Comparison of ENCODE assay signal across 9 cellular contexts in genomic region chr11:56783448-56784041, GRCh38. TPM values are rescaled to one million over a fixed set of nuclear protein-coding genes. Genes with fewer than 3 reads are reported as not detected.
A peak's percentile ranks its signal among the peaks of the same experiment; 100 is the strongest.
DNase-seq lines count a peak whose midpoint lies in the region; ATAC-seq, FAIRE-seq and TF ChIP-seq lines count a peak whose summit lies in the region.
"Had no signal": no experiment of that assay in that cellular context is flagged by ENCODE, and none has a peak within 500 bp of the region (broad histone marks: within the 10 kb centered on the region; RNA-seq: fewer than 3 reads in every experiment).

No MANE protein-coding gene starts in this region.

- intact Hi-C loops in upper lobe of right lung (cut with DNase I) = no loop called here

- TF ChIP-seq CTCF in AG09309 (IDR thresholded peaks at IDR 0.05; ENCODE audit: control insufficient read depth, insufficient read depth, low read depth, low read length, missing control alignments) (peak; percentile 45), upper lobe of right lung (IDR thresholded peaks at IDR 0.05) (peak; percentile 58)

- no peaks in the 10 kb centered on the region for H3K36me3 ChIP-seq in upper lobe of right lung

- H3K9me3 ChIP-seq in upper lobe of right lung = no peaks in the 10 kb centered on the region

- H3K27me3 ChIP-seq in upper lobe of right lung = no peaks in the 10 kb centered on the region

- DNase-seq in AG09309 (ENCODE audit: low read depth) (peak; percentile 38), GM12892 (ENCODE audit: insufficient read length) (no peak), NCI-H1930 (lab: John Stamatoyannopoulos, UW) (peak; percentile 13 to 64), amniotic epithelial cell (ENCODE audit: low read depth) (peak; percentile 47), iPS-NIHi7 (ENCODE audit: extremely low spot score) (peak; percentile 45), upper lobe of right lung (no peak)
- no peak for DNase-seq in effector CD8-positive, alpha-beta T cell (lab: John Stamatoyannopoulos, UW)
- no peak for DNase-seq in activated naive CD4-positive, alpha-beta T cell treated with Interleukin-2 at 50 U/mL for 16 hours

- TF ChIP-seq POLR2A in GM12892 (IDR thresholded peaks at IDR 0.05; ENCODE audit: low read depth, low read length) = no peak

- no peaks in the 10 kb centered on the region for H3K4me1 ChIP-seq in upper lobe of right lung

- H3K4me3 ChIP-seq in AG09309 (ENCODE audit: control insufficient read depth, low read depth, low read length) = no peak overlapping the region
- no peak overlapping the region for H3K4me3 ChIP-seq in upper lobe of right lung

- H3K27ac ChIP-seq in upper lobe of right lung = no peak overlapping the region

- FAIRE-seq in GM12892 (lab: Jason Lieb, UNC) = peak; percentile 95

- peak; percentile 54 for ATAC-seq in upper lobe of right lung
- ATAC-seq: naive thymus-derived CD4-positive, alpha-beta T cell had no signal

RNA-seq across cellular contexts. Expression of gene OR9G4, which starts 35.0 kb away (rescaled TPM):
- not detected for polyA plus RNA-seq in GM12892 (2012; ENCODE audit: missing spikeins)
- total RNA-seq in upper lobe of right lung = not detected
- total RNA-seq: naive thymus-derived CD4-positive, alpha-beta T cell had no signal
- polyA plus RNA-seq: naive thymus-derived CD4-positive, alpha-beta T cell had no signal

Comparison
In these comparisons a context has a peak if more than half of its experiments do, and no peak if none do; other contexts are left out.
1. DNase-seq: peak in AG09309 (single experiment), NCI-H1930 (2 of 2), amniotic epithelial cell (single experiment) and iPS-NIHi7 (single experiment); none in GM12892 (single experiment), upper lobe of right lung (single experiment), effector CD8-positive, alpha-beta T cell (single experiment) and activated naive CD4-positive, alpha-beta T cell treated with Interleukin-2 at 50 U/mL for 16 hours (single experiment).